ENCODE assay signal across 1 cellular context in genomic region chr3:52518723-52519444, GRCh38.
TF ChIP-seq lines count a peak whose summit lies in the region.

No MANE protein-coding gene starts in this region.

TF ChIP-seq in GM23338, 12 proteins besides CTCF, POLR2A, EP300 and RAD21 (continued from another document):
- TF ChIP-seq STAT1 (IDR thresholded peaks at IDR 0.05; ENCODE audit: unreplicated experiment) (no peak), EZH2phosphoT487 (IDR thresholded peaks at IDR 0.05; ENCODE audit: unreplicated experiment) (no peak), REST (IDR thresholded peaks at IDR 0.05; ENCODE audit: unreplicated experiment) (no peak), ETS1 (IDR thresholded peaks at IDR 0.05) (no peak), JUNB (IDR thresholded peaks at IDR 0.05; ENCODE audit: unreplicated experiment) (no peak)
